In genomic region chr19:12668346-12668745, GRCh38 we compare ENCODE assay signal across 1 cellular context.
TF ChIP-seq lines count a peak whose summit lies in the region.

No MANE protein-coding gene starts in this region.

TF ChIP-seq in GM23338, 12 proteins besides CTCF, POLR2A, EP300 and RAD21 (continued from another document):
- TF ChIP-seq, protein P1, sequence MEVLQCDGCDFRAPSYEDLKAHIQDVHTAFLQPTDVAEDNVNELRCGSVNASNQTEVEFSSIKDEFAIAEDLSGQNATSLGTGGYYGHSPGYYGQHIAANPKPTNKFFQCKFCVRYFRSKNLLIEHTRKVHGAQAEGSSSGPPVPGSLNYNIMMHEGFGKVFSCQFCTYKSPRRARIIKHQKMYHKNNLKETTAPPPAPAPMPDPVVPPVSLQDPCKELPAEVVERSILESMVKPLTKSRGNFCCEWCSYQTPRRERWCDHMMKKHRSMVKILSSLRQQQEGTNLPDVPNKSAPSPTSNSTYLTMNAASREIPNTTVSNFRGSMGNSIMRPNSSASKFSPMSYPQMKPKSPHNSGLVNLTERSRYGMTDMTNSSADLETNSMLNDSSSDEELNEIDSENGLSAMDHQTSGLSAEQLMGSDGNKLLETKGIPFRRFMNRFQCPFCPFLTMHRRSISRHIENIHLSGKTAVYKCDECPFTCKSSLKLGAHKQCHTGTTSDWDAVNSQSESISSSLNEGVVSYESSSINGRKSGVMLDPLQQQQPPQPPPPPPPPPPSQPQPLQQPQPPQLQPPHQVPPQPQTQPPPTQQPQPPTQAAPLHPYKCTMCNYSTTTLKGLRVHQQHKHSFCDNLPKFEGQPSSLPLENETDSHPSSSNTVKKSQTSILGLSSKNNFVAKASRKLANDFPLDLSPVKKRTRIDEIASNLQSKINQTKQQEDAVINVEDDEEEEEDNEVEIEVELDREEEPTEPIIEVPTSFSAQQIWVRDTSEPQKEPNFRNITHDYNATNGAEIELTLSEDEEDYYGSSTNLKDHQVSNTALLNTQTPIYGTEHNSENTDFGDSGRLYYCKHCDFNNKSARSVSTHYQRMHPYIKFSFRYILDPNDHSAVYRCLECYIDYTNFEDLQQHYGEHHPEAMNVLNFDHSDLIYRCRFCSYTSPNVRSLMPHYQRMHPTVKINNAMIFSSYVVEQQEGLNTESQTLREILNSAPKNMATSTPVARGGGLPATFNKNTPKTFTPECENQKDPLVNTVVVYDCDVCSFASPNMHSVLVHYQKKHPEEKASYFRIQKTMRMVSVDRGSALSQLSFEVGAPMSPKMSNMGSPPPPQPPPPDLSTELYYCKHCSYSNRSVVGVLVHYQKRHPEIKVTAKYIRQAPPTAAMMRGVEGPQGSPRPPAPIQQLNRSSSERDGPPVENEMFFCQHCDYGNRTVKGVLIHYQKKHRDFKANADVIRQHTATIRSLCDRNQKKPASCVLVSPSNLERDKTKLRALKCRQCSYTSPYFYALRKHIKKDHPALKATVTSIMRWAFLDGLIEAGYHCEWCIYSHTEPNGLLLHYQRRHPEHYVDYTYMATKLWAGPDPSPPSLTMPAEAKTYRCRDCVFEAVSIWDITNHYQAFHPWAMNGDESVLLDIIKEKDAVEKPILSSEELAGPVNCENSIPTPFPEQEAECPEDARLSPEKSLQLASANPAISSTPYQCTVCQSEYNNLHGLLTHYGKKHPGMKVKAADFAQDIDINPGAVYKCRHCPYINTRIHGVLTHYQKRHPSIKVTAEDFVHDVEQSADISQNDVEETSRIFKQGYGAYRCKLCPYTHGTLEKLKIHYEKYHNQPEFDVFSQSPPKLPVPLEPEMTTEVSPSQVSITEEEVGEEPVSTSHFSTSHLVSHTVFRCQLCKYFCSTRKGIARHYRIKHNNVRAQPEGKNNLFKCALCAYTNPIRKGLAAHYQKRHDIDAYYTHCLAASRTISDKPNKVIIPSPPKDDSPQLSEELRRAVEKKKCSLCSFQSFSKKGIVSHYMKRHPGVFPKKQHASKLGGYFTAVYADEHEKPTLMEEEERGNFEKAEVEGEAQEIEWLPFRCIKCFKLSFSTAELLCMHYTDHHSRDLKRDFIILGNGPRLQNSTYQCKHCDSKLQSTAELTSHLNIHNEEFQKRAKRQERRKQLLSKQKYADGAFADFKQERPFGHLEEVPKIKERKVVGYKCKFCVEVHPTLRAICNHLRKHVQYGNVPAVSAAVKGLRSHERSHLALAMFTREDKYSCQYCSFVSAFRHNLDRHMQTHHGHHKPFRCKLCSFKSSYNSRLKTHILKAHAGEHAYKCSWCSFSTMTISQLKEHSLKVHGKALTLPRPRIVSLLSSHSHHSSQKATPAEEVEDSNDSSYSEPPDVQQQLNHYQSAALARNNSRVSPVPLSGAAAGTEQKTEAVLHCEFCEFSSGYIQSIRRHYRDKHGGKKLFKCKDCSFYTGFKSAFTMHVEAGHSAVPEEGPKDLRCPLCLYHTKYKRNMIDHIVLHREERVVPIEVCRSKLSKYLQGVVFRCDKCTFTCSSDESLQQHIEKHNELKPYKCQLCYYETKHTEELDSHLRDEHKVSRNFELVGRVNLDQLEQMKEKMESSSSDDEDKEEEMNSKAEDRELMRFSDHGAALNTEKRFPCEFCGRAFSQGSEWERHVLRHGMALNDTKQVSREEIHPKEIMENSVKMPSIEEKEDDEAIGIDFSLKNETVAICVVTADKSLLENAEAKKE (CRISPR knock-in tag; IDR thresholded peaks at IDR 0.05), result no peak
- no peak for TF ChIP-seq REST (IDR thresholded peaks at IDR 0.05; ENCODE audit: unreplicated experiment)
- no peak for TF ChIP-seq CREB1 (CRISPR knock-in tag; IDR thresholded peaks at IDR 0.05; ENCODE audit: low read depth)
- no peak for TF ChIP-seq NANOG (IDR thresholded peaks at IDR 0.05; ENCODE audit: borderline replicate concordance)
- TF ChIP-seq EZH2phosphoT487 (IDR thresholded peaks at IDR 0.05; ENCODE audit: unreplicated experiment), result no peak
